In the genomic region with DNA sequence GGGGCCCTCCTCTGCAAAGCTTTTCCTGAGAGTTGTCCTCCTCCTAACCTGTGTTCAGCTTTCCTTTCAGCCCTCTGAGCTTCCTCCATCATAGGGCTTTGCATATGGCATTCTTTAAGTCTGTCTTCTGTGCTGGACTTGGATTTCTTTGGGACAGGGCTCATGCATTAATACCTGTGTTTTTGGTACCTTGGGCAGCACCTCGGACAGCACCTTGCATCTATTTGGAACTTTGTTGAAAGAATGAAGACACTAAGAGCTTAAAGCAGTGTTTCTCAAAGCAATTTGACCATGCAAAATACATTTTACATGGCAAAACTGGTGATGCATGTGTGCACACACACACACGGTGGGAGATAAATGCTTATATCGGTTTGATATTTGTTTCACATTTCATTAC, we compare ENCODE assay signal across 19 cellular contexts.
"Had no signal": no experiment of that assay in that cellular context is flagged by ENCODE, and none has a peak within 500 bp of the region (broad histone marks: within the 10 kb centered on the region; RNA-seq: fewer than 3 reads in every experiment).

No MANE protein-coding gene starts in this region.

- H3K4me3 ChIP-seq: heart left ventricle, left ventricle myocardium inferior, pancreas, testis, upper lobe of right lung had no signal

- H3K4me3 Mint-ChIP-seq: activated CD4-positive, alpha-beta memory T cell treated with anti-CD3 and anti-CD28 coated beads, Interleukin-2, amount 10 ng/mL, durations not matched to agents 7 days and 5 days; activated CD4-positive, alpha-beta T cell treated with anti-CD3 and anti-CD28 coated beads for 36 hours; activated T-helper 1 cell treated with anti-CD3 and anti-CD28 coated beads, Interleukin-12 subunit alpha, Interleukin-12 subunit beta, Interleukin-2, Interleukin-4 antibody, amounts not matched to agents 30 ng/mL and 10 ng/mL and 1 ng/mL, durations not matched to agents 14 hours and 24 hours and 36 hours; stimulated activated naive CD8-positive, alpha-beta T cell treated with anti-CD3 and anti-CD28 coated beads, Interleukin-15, amount 100 ng/mL, for 72 hours had no signal

- H3K9me3 ChIP-seq: heart left ventricle, left ventricle myocardium inferior, pancreas, testis, upper lobe of right lung had no signal

- FAIRE-seq: colon, endothelial cell of umbilical vein, frontal cortex, keratinocyte, pancreas had no signal

- H3K27ac Mint-ChIP-seq: activated CD4-positive, alpha-beta memory T cell treated with anti-CD3 and anti-CD28 coated beads, Interleukin-2, amount 10 ng/mL, durations not matched to agents 7 days and 5 days; activated CD4-positive, alpha-beta T cell treated with anti-CD3 and anti-CD28 coated beads for 36 hours; activated T-helper 1 cell treated with anti-CD3 and anti-CD28 coated beads, Interleukin-12 subunit alpha, Interleukin-12 subunit beta, Interleukin-2, Interleukin-4 antibody, amounts not matched to agents 30 ng/mL and 10 ng/mL and 1 ng/mL, durations not matched to agents 14 hours and 24 hours and 36 hours; stimulated activated naive CD8-positive, alpha-beta T cell treated with anti-CD3 and anti-CD28 coated beads, Interleukin-15, amount 100 ng/mL, for 72 hours had no signal

- H3K27me3 ChIP-seq: pancreas, testis had no signal

- H3K27me3 Mint-ChIP-seq: activated CD4-positive, alpha-beta memory T cell treated with anti-CD3 and anti-CD28 coated beads, Interleukin-2, amount 10 ng/mL, durations not matched to agents 7 days and 5 days; stimulated activated naive CD8-positive, alpha-beta T cell treated with anti-CD3 and anti-CD28 coated beads, Interleukin-15, amount 100 ng/mL, for 72 hours had no signal

- H3K4me1 Mint-ChIP-seq: activated CD4-positive, alpha-beta memory T cell treated with anti-CD3 and anti-CD28 coated beads, Interleukin-2, amount 10 ng/mL, durations not matched to agents 7 days and 5 days; activated CD4-positive, alpha-beta T cell treated with anti-CD3 and anti-CD28 coated beads for 36 hours; stimulated activated naive CD8-positive, alpha-beta T cell treated with anti-CD3 and anti-CD28 coated beads, Interleukin-15, amount 100 ng/mL, for 72 hours had no signal

- DNase-seq: activated CD4-positive, alpha-beta memory T cell treated with anti-CD3 and anti-CD28 coated beads, Interleukin-2, amount 10 ng/mL, durations not matched to agents 7 days and 5 days; activated CD4-positive, alpha-beta T cell treated with anti-CD3 and anti-CD28 coated beads for 36 hours; activated CD8-positive, alpha-beta memory T cell treated with anti-CD3 and anti-CD28 coated beads, Interleukin-2, amount 50 U/mL, for 48 hours; activated naive CD4-positive, alpha-beta T cell treated with Interleukin-2 at 50 U/mL for 16 hours; heart left ventricle; left ventricle myocardium inferior; pancreas; stimulated activated CD4-positive, alpha-beta T cell treated with anti-CD3 and anti-CD28 coated beads, Interleukin-15, amount 100 ng/mL, for 24 hours; stimulated activated CD4-positive, alpha-beta T cell treated with anti-CD3 and anti-CD28 coated beads, Interleukin-4, amount 100 ng/mL, for 24 hours; stimulated activated naive CD8-positive, alpha-beta T cell treated with anti-CD3 and anti-CD28 coated beads, Interleukin-15, amount 100 ng/mL, for 72 hours; T-helper 9 cell; testis; upper lobe of right lung had no signal

- H3K27ac ChIP-seq: heart left ventricle, left ventricle myocardium inferior, pancreas, testis, upper lobe of right lung, VCaP had no signal

- ATAC-seq: activated CD4-positive, alpha-beta T cell treated with anti-CD3 and anti-CD28 coated beads for 36 hours; heart left ventricle; pancreas; stimulated activated naive CD8-positive, alpha-beta T cell treated with anti-CD3 and anti-CD28 coated beads, Interleukin-15, amount 100 ng/mL, for 72 hours; upper lobe of right lung had no signal

- H3K36me3 ChIP-seq: heart left ventricle, left ventricle myocardium inferior, pancreas, upper lobe of right lung had no signal

- H3K4me1 ChIP-seq: heart left ventricle, left ventricle myocardium inferior, pancreas, testis, upper lobe of right lung had no signal
